Comparison of ENCODE assay signal across 26 cellular contexts in the genomic region with DNA sequence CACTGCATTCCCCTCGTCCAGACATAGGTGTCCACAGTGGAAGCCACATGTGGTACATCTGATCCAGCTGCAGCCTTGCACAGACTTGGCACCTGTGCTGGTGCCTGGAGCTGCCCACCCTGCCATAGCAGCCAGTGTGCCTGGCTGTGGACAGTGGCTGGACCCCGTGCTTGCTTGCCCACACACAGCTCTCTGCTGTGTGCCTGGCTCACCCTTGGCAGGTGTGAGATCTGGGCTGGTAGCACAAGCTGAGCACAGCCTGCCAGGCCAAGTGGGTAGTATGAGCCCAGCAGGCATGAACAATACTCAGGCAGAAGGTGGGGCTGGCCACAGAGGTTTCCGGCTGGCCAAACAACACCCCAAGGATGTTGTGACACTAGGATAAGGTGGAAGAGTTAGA.
"Had no signal": no experiment of that assay in that cellular context is flagged by ENCODE, and none has a peak within 500 bp of the region (broad histone marks: within the 10 kb centered on the region; RNA-seq: fewer than 3 reads in every experiment).

No MANE protein-coding gene starts in this region.

- H3K36me3 ChIP-seq: gastrocnemius medialis, neutrophil, pancreas, right lobe of liver, suprapubic skin, transverse colon had no signal

- ATAC-seq: esophagus mucosa; gastrocnemius medialis; left ventricle myocardium superior; mucosa of descending colon; naive thymus-derived CD4-positive, alpha-beta T cell; pancreas had no signal

- H3K4me1 ChIP-seq: gastrocnemius medialis, pancreas, right lobe of liver, transverse colon had no signal

- H3K27ac Mint-ChIP-seq: endodermal cell; memory B cell; mesothelial cell of epicardium; naive thymus-derived CD4-positive, alpha-beta T cell; stimulated activated naive CD8-positive, alpha-beta T cell treated with anti-CD3 and anti-CD28 coated beads, Interleukin-15, Interleukin-2, amounts not matched to agents 100 ng/mL and 50 ng/mL, for 24 hours had no signal

- H3K27ac ChIP-seq: epithelial cell of prostate, gastrocnemius medialis, neutrophil, pancreas, right lobe of liver, suprapubic skin, transverse colon had no signal

- H3K9me3 ChIP-seq: gastrocnemius medialis, mucosa of descending colon, neutrophil, pancreas, right lobe of liver, suprapubic skin, transverse colon had no signal

- H3K4me3 ChIP-seq: gastrocnemius medialis, lung, mucosa of descending colon, pancreas, right lobe of liver, smooth muscle cell, suprapubic skin, transverse colon had no signal

- H3K27me3 Mint-ChIP-seq: memory B cell; naive thymus-derived CD4-positive, alpha-beta T cell; stimulated activated naive CD8-positive, alpha-beta T cell treated with anti-CD3 and anti-CD28 coated beads, Interleukin-15, Interleukin-2, amounts not matched to agents 100 ng/mL and 50 ng/mL, for 24 hours had no signal

- H3K4me3 Mint-ChIP-seq: endodermal cell; memory B cell; mesothelial cell of epicardium; naive thymus-derived CD4-positive, alpha-beta T cell; stimulated activated naive CD8-positive, alpha-beta T cell treated with anti-CD3 and anti-CD28 coated beads, Interleukin-15, Interleukin-2, amounts not matched to agents 100 ng/mL and 50 ng/mL, for 24 hours had no signal

- H3K9me3 Mint-ChIP-seq: endodermal cell, mesothelial cell of epicardium had no signal

- H3K27me3 ChIP-seq: gastrocnemius medialis, neutrophil, pancreas, right lobe of liver, suprapubic skin, transverse colon had no signal

- H3K4me1 Mint-ChIP-seq: memory B cell, mesothelial cell of epicardium had no signal

- DNase-seq: central memory CD4-positive, alpha-beta T cell; effector CD8-positive, alpha-beta T cell; endodermal cell; foreskin fibroblast; gastrocnemius medialis; head of caudate nucleus; left ventricle myocardium superior; mucosa of descending colon; naive thymus-derived CD4-positive, alpha-beta T cell; retina; right lobe of liver; stimulated activated CD4-positive, alpha-beta T cell treated with anti-CD3 and anti-CD28 coated beads, Interleukin-12 subunit alpha, Interleukin-12 subunit beta, amount 100 ng/mL, for 4 hours; stimulated activated CD4-positive, alpha-beta T cell treated with anti-CD3 and anti-CD28 coated beads, Interleukin-1b, Interleukin-23, amount 100 ng/mL, for 48 hours; stimulated activated CD4-positive, alpha-beta T cell treated with anti-CD3 and anti-CD28 coated beads, Interleukin-4, amount 100 ng/mL, for 1 hour; stimulated activated CD8-positive, alpha-beta memory T cell treated with anti-CD3 and anti-CD28 coated beads, Interleukin-4, amount 100 ng/mL, for 48 hours; transverse colon had no signal
